In genomic region chr11:64867748-64868462, GRCh38 we compare ENCODE assay signal across 9 cellular contexts. TPM values are rescaled to one million over a fixed set of nuclear protein-coding genes. Genes with fewer than 3 reads are reported as not detected.
DNase-seq lines count a peak whose midpoint lies in the region; FAIRE-seq and TF ChIP-seq lines count a peak whose summit lies in the region.
"Had no signal": no experiment of that assay in that cellular context is flagged by ENCODE, and none has a peak within 500 bp of the region (broad histone marks: within the 10 kb centered on the region; RNA-seq: fewer than 3 reads in every experiment).

No MANE protein-coding gene starts in this region.

- no peak overlapping the region for H3K4me2 ChIP-seq in SU-DHL-6 (ENCODE audit: low read depth, low read length, poor library complexity, severe bottlenecking)

- TF ChIP-seq CTCF in SU-DHL-6 (IDR thresholded peaks at IDR 0.05; ENCODE audit: insufficient read depth, low read length, poor library complexity, severe bottlenecking) (no peak), epithelial cell of esophagus (IDR thresholded peaks at IDR 0.05; ENCODE audit: insufficient read depth, low read depth, low read length, missing control alignments) (no peak)

- peak; percentile 65 for FAIRE-seq in GM12892 (lab: Jason Lieb, UNC)
- FAIRE-seq in HTR-8/SVneo (lab: Jason Lieb, UNC), result no peak

- H3K79me2 ChIP-seq in SU-DHL-6 (ENCODE audit: insufficient read depth, low read length), result peaks cover 94% of the 10 kb centered on the region

- no peaks in the 10 kb centered on the region for H3K9me3 ChIP-seq in SU-DHL-6 (ENCODE audit: insufficient read depth, low read length)

- H4K20me1 ChIP-seq in SU-DHL-6 (ENCODE audit: low read depth, low read length), result no peaks in the 10 kb centered on the region

- no peak overlapping the region for H3K9ac ChIP-seq in SU-DHL-6 (ENCODE audit: low read length)

- TF ChIP-seq POLR2A in GM12892 (IDR thresholded peaks at IDR 0.05; ENCODE audit: low read depth, low read length), result no peak; the same call in 1 of the 2 replicates

- no peak overlapping the region for H3K4me3 ChIP-seq in SU-DHL-6 (ENCODE audit: insufficient read depth, low read length, poor library complexity, severe bottlenecking)
- no peak overlapping the region for H3K4me3 ChIP-seq in epithelial cell of esophagus (ENCODE audit: low read length)
- no peak overlapping the region for H3K4me3 ChIP-seq in skin epidermis

- no peaks in the 10 kb centered on the region for H3K9me2 ChIP-seq in SU-DHL-6 (replicated peaks; ENCODE audit: insufficient read depth, low read length)

- H3F3A ChIP-seq in SU-DHL-6 (ENCODE audit: insufficient read depth), result peaks cover 50% of the 10 kb centered on the region

- peak overlapping the region; percentile 94 for H3K27ac ChIP-seq in SU-DHL-6 (ENCODE audit: low read depth, low read length)
- H3K27ac ChIP-seq in skin epidermis, result peak overlapping the region in 15 of 21 experiments; percentile 34 to 88 (median 85)

- H3K36me3 ChIP-seq in SU-DHL-6 (ENCODE audit: low read length), result peaks cover 15% of the 10 kb centered on the region

- DNase-seq in GM12892 (ENCODE audit: insufficient read length) (no peak), epithelial cell of esophagus (ENCODE audit: low read depth) (peak; percentile 84), AG08395 (ENCODE audit: low spot score) (no peak), middle frontal gyrus (ENCODE audit: extremely low spot score, low spot score) (no peak), HTR-8/SVneo (ENCODE audit: insufficient read length, low spot score) (no peak), COLO829 (ENCODE audit: low spot score) (no peak)
- DNase-seq: NCI-H1436 treated with DMSO at 0.1 percent for 48 hours had no signal

- no peaks in the 10 kb centered on the region for H3K27me3 ChIP-seq in SU-DHL-6 (ENCODE audit: low read length)

- H2AFZ ChIP-seq in SU-DHL-6 (ENCODE audit: low read depth, low read length, severe bottlenecking), result no peak overlapping the region

RNA-seq across cellular contexts. Expression of gene EHD1, which starts 10.5 kb away (rescaled TPM):
- polyA plus RNA-seq in GM12892 (2012; ENCODE audit: missing spikeins), result 76.6 TPM

RNA-seq across cellular contexts. Expression of gene CDC42BPG, which starts 23.5 kb away (rescaled TPM):
- 0.15 TPM for polyA plus RNA-seq in GM12892 (2012; ENCODE audit: missing spikeins)

RNA-seq across cellular contexts. Expression of gene ATG2A, which starts 49.1 kb away (rescaled TPM):
- 3.2 TPM for polyA plus RNA-seq in GM12892 (2012; ENCODE audit: missing spikeins)

RNA-seq across cellular contexts. Expression of gene PPP2R5B, which starts 56.6 kb away (rescaled TPM):
- 8.6 TPM for polyA plus RNA-seq in GM12892 (2012; ENCODE audit: missing spikeins)

RNA-seq across cellular contexts. Expression of gene MEN1, which starts 57.6 kb away (rescaled TPM):
- 9.5 TPM for polyA plus RNA-seq in GM12892 (2012; ENCODE audit: missing spikeins)
